Comparison of ENCODE assay signal across 24 cellular contexts in genomic region chr7:123735539-123735938, GRCh38.
"Had no signal": no experiment of that assay in that cellular context is flagged by ENCODE, and none has a peak within 500 bp of the region (broad histone marks: within the 10 kb centered on the region; RNA-seq: fewer than 3 reads in every experiment).

No MANE protein-coding gene starts in this region.

- H3K4me3 Mint-ChIP-seq: natural killer cell; stimulated activated effector memory CD8-positive, alpha-beta T cell treated with anti-CD3 and anti-CD28 coated beads, Interleukin-12 subunit alpha, Interleukin-12 subunit beta, amount 100 ng/mL, for 72 hours; type B pancreatic cell had no signal

- H3K36me3 ChIP-seq: gastrocnemius medialis, left lung, neutrophil, prostate gland, right atrium auricular region, sigmoid colon, tibial artery had no signal

- ATAC-seq: gastrocnemius medialis; left cardiac atrium; left lung; natural killer cell; stimulated activated effector memory CD8-positive, alpha-beta T cell treated with anti-CD3 and anti-CD28 coated beads, Interleukin-12 subunit alpha, Interleukin-12 subunit beta, amount 100 ng/mL, for 72 hours had no signal

- H3K9ac ChIP-seq: parathyroid adenoma had no signal

- H2AFZ ChIP-seq: parathyroid adenoma had no signal

- DNase-seq: dermis blood vessel endothelial cell; effector memory CD4-positive, alpha-beta T cell; foreskin fibroblast; gastrocnemius medialis; head of caudate nucleus; kidney; left cardiac atrium; left lung; mesendoderm; natural killer cell; sigmoid colon; stimulated activated CD4-positive, alpha-beta T cell treated with anti-CD3 and anti-CD28 coated beads, Interleukin-2, amount 100 ng/mL, for 24 hours; stimulated activated CD4-positive, alpha-beta T cell treated with anti-CD3 and anti-CD28 coated beads, Interleukin-4, amount 100 ng/mL, for 24 hours; stimulated activated naive CD4-positive, alpha-beta T cell treated with Interleukin-2 at 50 U/mL for 16 hours; substantia nigra; testis; tibial artery had no signal

- H3K27ac Mint-ChIP-seq: natural killer cell; stimulated activated effector memory CD8-positive, alpha-beta T cell treated with anti-CD3 and anti-CD28 coated beads, Interleukin-12 subunit alpha, Interleukin-12 subunit beta, amount 100 ng/mL, for 72 hours; type B pancreatic cell had no signal

- H3K4me1 ChIP-seq: left lung, parathyroid adenoma, prostate gland, testis had no signal

- H3K27me3 Mint-ChIP-seq: type B pancreatic cell had no signal

- H3K9me3 ChIP-seq: gastrocnemius medialis, left lung, neutrophil, prostate gland, sigmoid colon, testis had no signal

- H3K27ac ChIP-seq: coronary artery, gastrocnemius medialis, left lung, neutrophil, parathyroid adenoma, prostate gland, right atrium auricular region, sigmoid colon, testis, tibial artery had no signal

- H3K27me3 ChIP-seq: gastrocnemius medialis, left lung, neutrophil, right atrium auricular region, sigmoid colon, testis, tibial artery had no signal

- H3K4me3 ChIP-seq: coronary artery, gastrocnemius medialis, left lung, prostate gland, right atrium auricular region, sigmoid colon, testis, tibial artery had no signal
